In genomic region chr12:67145692-67146091, GRCh38 we compare ENCODE assay signal across 20 cellular contexts.
"Had no signal": no experiment of that assay in that cellular context is flagged by ENCODE, and none has a peak within 500 bp of the region (broad histone marks: within the 10 kb centered on the region; RNA-seq: fewer than 3 reads in every experiment).

No MANE protein-coding gene starts in this region.

- DNase-seq: Kasumi-1, MM.1S, NCI-H1092 treated with DMSO at 0.1 percent for 48 hours, NCI-H1436, NCI-H187, NCI-H2029, NCI-H2081 treated with DMSO at 0.1 percent for 48 hours, NCI-H2171, NCI-H226, NCI-H446, NCI-H510A, NCI-H524 treated with DMSO at 0.1 percent for 48 hours, NCI-H69, NCI-H774, SHP77 treated with DMSO at 0.1 percent for 48 hours, SJCRH30 had no signal

- ATAC-seq: Panc1, Right ventricle myocardium inferior, SK-N-SH treated with all-trans-retinoic acid at 6 μM for 48 hours had no signal

- H3K4me1 ChIP-seq: SJCRH30 had no signal

- H3K9me3 ChIP-seq: SJCRH30 had no signal

- H3K36me3 ChIP-seq: SJCRH30 had no signal

- H3K4me3 ChIP-seq: SJCRH30 had no signal

- H3K27ac ChIP-seq: KMS-11, SJCRH30 had no signal

- H3K4me2 ChIP-seq: KMS-11 had no signal

- H3K27me3 ChIP-seq: SJCRH30 had no signal
